Comparison of ENCODE assay signal across 8 cellular contexts in the genomic region with DNA sequence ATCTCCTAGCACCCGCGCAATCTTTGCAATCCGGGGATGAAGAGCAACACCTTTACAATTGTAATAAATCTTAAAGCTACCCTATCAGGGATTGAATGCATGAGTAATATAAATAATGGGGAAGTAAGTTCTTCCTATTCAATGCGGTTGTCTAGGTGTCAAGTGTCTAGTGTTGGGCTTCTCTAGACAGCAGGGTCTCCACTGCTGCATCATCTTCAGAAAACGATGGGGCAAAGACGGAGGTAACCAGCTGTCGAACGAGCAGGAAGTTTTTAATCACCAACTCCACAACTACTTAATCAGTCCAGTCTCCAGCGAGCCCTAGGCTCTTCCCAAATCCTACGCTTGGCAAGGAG. TPM values are rescaled to one million over a fixed set of nuclear protein-coding genes. Genes with fewer than 3 reads are reported as not detected.
DNase-seq lines count a peak whose midpoint lies in the region; ATAC-seq, FAIRE-seq and TF ChIP-seq lines count a peak whose summit lies in the region.

No MANE protein-coding gene starts in this region.

- H3K36me3 Mint-ChIP-seq in activated CD4-positive, alpha-beta T cell treated with anti-CD3 and anti-CD28 coated beads for 36 hours (ENCODE audit: low read depth) = peaks cover 4% of the 10 kb centered on the region

- intact Hi-C loops in activated CD4-positive, alpha-beta T cell treated with anti-CD3 and anti-CD28 coated beads for 36 hours (cut with DNase I, micrococcal nuclease) = loop anchor here (1.0 to 5.0 kb wide), 5 partner anchors 138 to 397 kb away; a partner anchor contains a TSS
- intact Hi-C loops in esophagus squamous epithelium (cut with DNase I) = no loop called here
- intact Hi-C loops in psoas muscle (cut with DNase I) = loop anchor here (2.0 to 5.0 kb wide), 4 partner anchors 138 to 542 kb away; a partner anchor contains a TSS

- H3K4me1 Mint-ChIP-seq in activated CD4-positive, alpha-beta T cell treated with anti-CD3 and anti-CD28 coated beads for 36 hours = peaks cover 26% of the 10 kb centered on the region

- H3K4me3 Mint-ChIP-seq in activated CD4-positive, alpha-beta T cell treated with anti-CD3 and anti-CD28 coated beads for 36 hours = peak overlapping the region; percentile 95

- H3K4me3 ChIP-seq in SK-N-MC = peak overlapping the region; percentile 95
- H3K4me3 ChIP-seq in esophagus squamous epithelium = peak overlapping the region; percentile 71 to 99 (median 86)
- peak overlapping the region; percentile 75 for H3K4me3 ChIP-seq in psoas muscle

- H3K9ac ChIP-seq in SK-N-MC (ENCODE audit: insufficient read length) = peak overlapping the region; percentile 92

- no peak for FAIRE-seq in GM12891 (lab: Jason Lieb, UNC)

- H3K9me3 ChIP-seq in SK-N-MC (ENCODE audit: low read depth, low read length) (no peaks in the 10 kb centered on the region), esophagus squamous epithelium (no peaks in the 10 kb centered on the region), psoas muscle (no peaks in the 10 kb centered on the region)

- TF ChIP-seq CTCF in esophagus squamous epithelium (IDR thresholded peaks at IDR 0.05) (no peak), psoas muscle (IDR thresholded peaks at IDR 0.05) (no peak)

- DNase-seq in activated CD4-positive, alpha-beta T cell treated with anti-CD3 and anti-CD28 coated beads for 36 hours = no peak
- no peak for DNase-seq in activated CD4-positive, alpha-beta T cell treated with anti-CD3 and anti-CD28 coated beads for 4 hours
- DNase-seq in SK-N-MC (ENCODE audit: low read depth, low spot score) (no peak), esophagus squamous epithelium (lab: John Stamatoyannopoulos, UW) (no peak), psoas muscle (no peak), amniotic stem cell (lab: John Stamatoyannopoulos, UW) (no peak), GM12891 (ENCODE audit: insufficient read length, low spot score) (no peak)

- H3K27me3 ChIP-seq in esophagus squamous epithelium = no peaks in the 10 kb centered on the region
- no peaks in the 10 kb centered on the region for H3K27me3 ChIP-seq in psoas muscle (ENCODE audit: insufficient read depth in 3 of 3, low read length in 2 of 3)

- H3K27ac Mint-ChIP-seq in activated CD4-positive, alpha-beta T cell treated with anti-CD3 and anti-CD28 coated beads for 36 hours = peak overlapping the region; percentile 99

- POLR2A ChIA-PET in activated CD4-positive, alpha-beta T cell treated with anti-CD3 and anti-CD28 coated beads for 36 hours (lab: Charles Lee) = no interaction called here

- H3K27ac ChIP-seq in SK-N-MC = no peak overlapping the region
- peak overlapping the region; percentile 95 to 99 (median 98) for H3K27ac ChIP-seq in esophagus squamous epithelium
- H3K27ac ChIP-seq in psoas muscle = peak overlapping the region; percentile 94

- CTCF ChIA-PET in activated CD4-positive, alpha-beta T cell treated with anti-CD3 and anti-CD28 coated beads for 36 hours (lab: Charles Lee) = interaction anchor here (0.5 to 2.6 kb wide), 6 partner anchors 68 to 1367 kb away, joined by 3 to 27 read pairs (median 4); no protein-coding TSS in a partner anchor

- H3K4me1 ChIP-seq in esophagus squamous epithelium (peaks cover 16 to 55% (median 19%) of the 10 kb centered on the region in 3 donors), psoas muscle (peaks cover 31% of the 10 kb centered on the region)

- TF ChIP-seq POLR2A in esophagus squamous epithelium (IDR thresholded peaks at IDR 0.05) (no peak), GM12891 (IDR thresholded peaks at IDR 0.05; ENCODE audit: low read depth, low read length) (no peak)

- no peaks in the 10 kb centered on the region for H3K27me3 Mint-ChIP-seq in activated CD4-positive, alpha-beta T cell treated with anti-CD3 and anti-CD28 coated beads for 36 hours

- H3K9me3 Mint-ChIP-seq in activated CD4-positive, alpha-beta T cell treated with anti-CD3 and anti-CD28 coated beads for 36 hours (ENCODE audit: low read depth) = no peaks in the 10 kb centered on the region

- no peaks in the 10 kb centered on the region for H3K36me3 ChIP-seq in SK-N-MC (ENCODE audit: insufficient read depth, low read length)
- H3K36me3 ChIP-seq in esophagus squamous epithelium = no peaks in the 10 kb centered on the region
- H3K36me3 ChIP-seq in psoas muscle (ENCODE audit: insufficient read depth in 1 of 2, low read depth in 1 of 2) = no peaks in the 10 kb centered on the region

- 0% methylated on average over 8 to 9 of the region's 10 CpGs for WGBS in esophagus squamous epithelium, 2 donors
- 0 to 2% (median 1%) methylated on average over 10 of the region's 10 CpGs for WGBS in psoas muscle, 3 donors

- peak; percentile 4 for ATAC-seq in activated CD4-positive, alpha-beta T cell treated with anti-CD3 and anti-CD28 coated beads for 36 hours
- ATAC-seq in HG02884 (IDR thresholded peaks at IDR 0.05; ENCODE audit: unreplicated experiment) = peak; percentile 15
- peak in 2 of 4 donors; percentile 1 to 5 for ATAC-seq in psoas muscle

TF ChIP-seq in GM12891, 5 proteins besides CTCF, POLR2A, EP300 and RAD21:
- TF ChIP-seq POU2F2 (IDR thresholded peaks at IDR 0.05; ENCODE audit: low read depth, low read length) (no peak), SPI1 (IDR thresholded peaks at IDR 0.05; ENCODE audit: low read depth, low read length) (no peak), POLR2AphosphoS5 (IDR thresholded peaks at IDR 0.05; ENCODE audit: low read depth, low read length) (no peak), PAX5 (IDR thresholded peaks at IDR 0.05; ENCODE audit: insufficient read depth, low read length, severe bottlenecking) (no peak), TAF1 (IDR thresholded peaks at IDR 0.05; ENCODE audit: low read depth, low read length) (no peak)

RNA-seq across cellular contexts. Expression of a gene that starts 0.6 kb away (rescaled TPM):
- total RNA-seq in activated CD4-positive, alpha-beta T cell treated with anti-CD3 and anti-CD28 coated beads for 36 hours = 10 to 100 TPM; 14.9 to 18.5 TPM
- total RNA-seq in esophagus squamous epithelium = 10 to 100 TPM; 18.8 to 37.0 (median 33.9) TPM
- 10 to 100 TPM; 15.5 to 21.1 (median 18.0) TPM for total RNA-seq in psoas muscle
- 10 to 100 TPM in 2 of 3 donors, 1 to 10 TPM in 1; 6.8 to 15.5 (median 11.4) TPM for polyA plus RNA-seq in psoas muscle
- 6.5 TPM for polyA plus RNA-seq in GM12891 (2012; ENCODE audit: low read depth, missing spikeins)
